ENCODE assay signal across 6 cellular contexts in the genomic region with DNA sequence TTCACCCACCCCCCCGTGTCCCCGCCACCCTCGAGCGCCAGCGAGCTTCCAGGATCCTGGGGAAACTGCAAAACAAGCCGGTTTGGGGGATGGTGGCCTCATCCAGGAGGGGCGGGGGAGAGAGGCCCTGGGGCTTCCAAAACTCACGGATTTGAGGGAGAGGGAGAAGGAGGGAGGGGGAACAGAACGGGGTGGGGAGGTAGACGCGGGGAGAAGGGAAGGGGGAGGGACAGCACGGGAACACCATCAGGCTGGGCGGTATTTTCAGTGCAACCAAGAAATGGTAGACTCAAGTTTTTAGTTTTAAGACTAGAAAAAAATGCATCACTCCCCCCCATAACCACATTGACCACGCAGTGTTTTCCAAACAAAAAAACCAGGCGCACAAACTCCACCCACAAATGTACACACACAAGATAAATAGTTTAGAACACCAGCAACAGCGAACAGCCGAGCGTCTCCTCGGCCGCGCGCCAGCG. TPM values are rescaled to one million over a fixed set of nuclear protein-coding genes. Genes with fewer than 3 reads are reported as not detected.
A peak's percentile ranks its signal among the peaks of the same experiment; 100 is the strongest.
DNase-seq lines count a peak whose midpoint lies in the region; ATAC-seq and TF ChIP-seq lines count a peak whose summit lies in the region.

No MANE protein-coding gene starts in this region.

- H3K27ac ChIP-seq in lower lobe of right lung: peak overlapping the region; percentile 77

- intact Hi-C loops in lower lobe of right lung (cut with DNase I) (no loop called here), sciatic nerve (cut with DNase I) (loop anchor here (5.0 kb wide), 1 partner anchor 107 kb away; no protein-coding TSS in a partner anchor)

- H3K4me3 ChIP-seq in GM08714 (ENCODE audit: low read length): peak overlapping the region; percentile 25
- H3K4me3 ChIP-seq in lower lobe of right lung: peak overlapping the region; percentile 63

- CTCF ChIA-PET in WTC11 (lab: Charles Lee): interaction anchor here (0.6 to 8.6 kb wide), 7 partner anchors 12 to 331 kb away, joined by 3 to 172 read pairs (median 5); a partner anchor contains a TSS

- H3K27ac Mint-ChIP-seq in WTC11: peak overlapping the region; percentile 96

- peaks cover 52% of the 10 kb centered on the region for H3K4me1 Mint-ChIP-seq in WTC11

- H3K36me3 Mint-ChIP-seq in WTC11: no peaks in the 10 kb centered on the region

- DNase-seq in WTC11 (ENCODE audit: low spot score) (peak; percentile 74), lower lobe of right lung (no peak), putamen (ENCODE audit: low spot score) (no peak), 8988T (no peak), sciatic nerve (ENCODE audit: low spot score) (no peak)

- POLR2A ChIA-PET in WTC11 (lab: Charles Lee): interaction anchor here (0.6 kb wide), 1 partner anchor 452 kb away, joined by 3 read pairs; no protein-coding TSS in a partner anchor

- TF ChIP-seq CTCF in WTC11 (IDR thresholded peaks at IDR 0.05): no peak
- TF ChIP-seq CTCF in lower lobe of right lung (IDR thresholded peaks at IDR 0.05): no peak

- ATAC-seq in WTC11 (peak; percentile 9; the same call in 1 of the 2 replicates), lower lobe of right lung (no peak), sciatic nerve (no peak)

- H3K36me3 ChIP-seq in lower lobe of right lung: no peaks in the 10 kb centered on the region

- H3K27me3 ChIP-seq in lower lobe of right lung (ENCODE audit: low read depth): peaks cover 43% of the 10 kb centered on the region

- H3K9me3 ChIP-seq in lower lobe of right lung: no peaks in the 10 kb centered on the region

- H3K9me3 Mint-ChIP-seq in WTC11: no peaks in the 10 kb centered on the region

- peaks cover 31% of the 10 kb centered on the region for H3K27me3 Mint-ChIP-seq in WTC11 (ENCODE audit: low read depth)

- H3K4me3 Mint-ChIP-seq in WTC11: peak overlapping the region; percentile 94

- H3K4me1 ChIP-seq in lower lobe of right lung: peaks cover 63% of the 10 kb centered on the region

TF ChIP-seq in WTC11, 78 proteins besides CTCF, POLR2A, EP300 and RAD21:
- TF ChIP-seq, protein P1, sequence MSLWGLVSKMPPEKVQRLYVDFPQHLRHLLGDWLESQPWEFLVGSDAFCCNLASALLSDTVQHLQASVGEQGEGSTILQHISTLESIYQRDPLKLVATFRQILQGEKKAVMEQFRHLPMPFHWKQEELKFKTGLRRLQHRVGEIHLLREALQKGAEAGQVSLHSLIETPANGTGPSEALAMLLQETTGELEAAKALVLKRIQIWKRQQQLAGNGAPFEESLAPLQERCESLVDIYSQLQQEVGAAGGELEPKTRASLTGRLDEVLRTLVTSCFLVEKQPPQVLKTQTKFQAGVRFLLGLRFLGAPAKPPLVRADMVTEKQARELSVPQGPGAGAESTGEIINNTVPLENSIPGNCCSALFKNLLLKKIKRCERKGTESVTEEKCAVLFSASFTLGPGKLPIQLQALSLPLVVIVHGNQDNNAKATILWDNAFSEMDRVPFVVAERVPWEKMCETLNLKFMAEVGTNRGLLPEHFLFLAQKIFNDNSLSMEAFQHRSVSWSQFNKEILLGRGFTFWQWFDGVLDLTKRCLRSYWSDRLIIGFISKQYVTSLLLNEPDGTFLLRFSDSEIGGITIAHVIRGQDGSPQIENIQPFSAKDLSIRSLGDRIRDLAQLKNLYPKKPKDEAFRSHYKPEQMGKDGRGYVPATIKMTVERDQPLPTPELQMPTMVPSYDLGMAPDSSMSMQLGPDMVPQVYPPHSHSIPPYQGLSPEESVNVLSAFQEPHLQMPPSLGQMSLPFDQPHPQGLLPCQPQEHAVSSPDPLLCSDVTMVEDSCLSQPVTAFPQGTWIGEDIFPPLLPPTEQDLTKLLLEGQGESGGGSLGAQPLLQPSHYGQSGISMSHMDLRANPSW (CRISPR knock-in tag; conservative IDR thresholded peaks at IDR 0.05; ENCODE audit: low read depth): no peak
- TF ChIP-seq ELF4 (CRISPR knock-in tag; IDR thresholded peaks at IDR 0.05; ENCODE audit: low read depth): no peak
- no peak for TF ChIP-seq FOXP1 (CRISPR knock-in tag; IDR thresholded peaks at IDR 0.05; ENCODE audit: borderline replicate concordance)
- no peak for TF ChIP-seq SP1 (CRISPR knock-in tag; conservative IDR thresholded peaks at IDR 0.05)
- TF ChIP-seq, protein P2, sequence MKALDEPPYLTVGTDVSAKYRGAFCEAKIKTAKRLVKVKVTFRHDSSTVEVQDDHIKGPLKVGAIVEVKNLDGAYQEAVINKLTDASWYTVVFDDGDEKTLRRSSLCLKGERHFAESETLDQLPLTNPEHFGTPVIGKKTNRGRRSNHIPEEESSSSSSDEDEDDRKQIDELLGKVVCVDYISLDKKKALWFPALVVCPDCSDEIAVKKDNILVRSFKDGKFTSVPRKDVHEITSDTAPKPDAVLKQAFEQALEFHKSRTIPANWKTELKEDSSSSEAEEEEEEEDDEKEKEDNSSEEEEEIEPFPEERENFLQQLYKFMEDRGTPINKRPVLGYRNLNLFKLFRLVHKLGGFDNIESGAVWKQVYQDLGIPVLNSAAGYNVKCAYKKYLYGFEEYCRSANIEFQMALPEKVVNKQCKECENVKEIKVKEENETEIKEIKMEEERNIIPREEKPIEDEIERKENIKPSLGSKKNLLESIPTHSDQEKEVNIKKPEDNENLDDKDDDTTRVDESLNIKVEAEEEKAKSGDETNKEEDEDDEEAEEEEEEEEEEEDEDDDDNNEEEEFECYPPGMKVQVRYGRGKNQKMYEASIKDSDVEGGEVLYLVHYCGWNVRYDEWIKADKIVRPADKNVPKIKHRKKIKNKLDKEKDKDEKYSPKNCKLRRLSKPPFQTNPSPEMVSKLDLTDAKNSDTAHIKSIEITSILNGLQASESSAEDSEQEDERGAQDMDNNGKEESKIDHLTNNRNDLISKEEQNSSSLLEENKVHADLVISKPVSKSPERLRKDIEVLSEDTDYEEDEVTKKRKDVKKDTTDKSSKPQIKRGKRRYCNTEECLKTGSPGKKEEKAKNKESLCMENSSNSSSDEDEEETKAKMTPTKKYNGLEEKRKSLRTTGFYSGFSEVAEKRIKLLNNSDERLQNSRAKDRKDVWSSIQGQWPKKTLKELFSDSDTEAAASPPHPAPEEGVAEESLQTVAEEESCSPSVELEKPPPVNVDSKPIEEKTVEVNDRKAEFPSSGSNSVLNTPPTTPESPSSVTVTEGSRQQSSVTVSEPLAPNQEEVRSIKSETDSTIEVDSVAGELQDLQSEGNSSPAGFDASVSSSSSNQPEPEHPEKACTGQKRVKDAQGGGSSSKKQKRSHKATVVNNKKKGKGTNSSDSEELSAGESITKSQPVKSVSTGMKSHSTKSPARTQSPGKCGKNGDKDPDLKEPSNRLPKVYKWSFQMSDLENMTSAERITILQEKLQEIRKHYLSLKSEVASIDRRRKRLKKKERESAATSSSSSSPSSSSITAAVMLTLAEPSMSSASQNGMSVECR (CRISPR knock-in tag; IDR thresholded peaks at IDR 0.05; ENCODE audit: borderline replicate concordance): no peak
- TF ChIP-seq FOXK1 (CRISPR knock-in tag; IDR thresholded peaks at IDR 0.05): no peak

RNA-seq across cellular contexts. Expression of a gene that starts 1.4 kb away (rescaled TPM):
- total RNA-seq in WTC11 (2021): 46.7 to 52.4 TPM (median 51.5 TPM) in 3 replicates
- total RNA-seq in lower lobe of right lung: 6.5 TPM
- 18.5 TPM for total RNA-seq in sciatic nerve

RNA-seq across cellular contexts. Expression of a gene that starts 23.1 kb away (rescaled TPM):
- total RNA-seq in WTC11 (2021) (7.3 to 11.8 TPM (median 11.3 TPM) in 3 replicates), lower lobe of right lung (27.2 TPM), sciatic nerve (4.0 TPM)

RNA-seq across cellular contexts. Expression of a gene that starts 45.5 kb away (rescaled TPM):
- total RNA-seq in WTC11 (2021): 93.7 to 95.0 TPM (median 94.7 TPM) in 3 replicates
- total RNA-seq in lower lobe of right lung: 44.7 TPM
- 38.9 TPM for total RNA-seq in sciatic nerve

RNA-seq across cellular contexts. Expression of a gene that starts 49.6 kb away (rescaled TPM):
- 0.21 to 0.26 TPM in 2 of 3 replicates, not detected in the other for total RNA-seq in WTC11 (2021)
- total RNA-seq in lower lobe of right lung: 0.38 TPM
- not detected for total RNA-seq in sciatic nerve

RNA-seq across cellular contexts. Expression of a gene that starts 59.6 kb away (rescaled TPM):
- total RNA-seq in WTC11 (2021) (373 to 376 TPM (median 375 TPM) in 3 replicates), lower lobe of right lung (208 TPM), sciatic nerve (108 TPM)
